ENCODE assay signal across 27 cellular contexts in genomic region chr1:87792094-87792493, GRCh38.
"Had no signal": no experiment of that assay in that cellular context is flagged by ENCODE, and none has a peak within 500 bp of the region (broad histone marks: within the 10 kb centered on the region; RNA-seq: fewer than 3 reads in every experiment).

No MANE protein-coding gene starts in this region.

- H3K27ac ChIP-seq: dorsolateral prefrontal cortex, esophagus squamous epithelium, heart right ventricle, neutrophil, ovary, prostate gland, thoracic aorta, vagina had no signal

- H3K36me3 ChIP-seq: esophagus squamous epithelium, heart right ventricle, neutrophil, ovary, prostate gland, thoracic aorta, vagina had no signal

- H3K9me3 ChIP-seq: esophagus squamous epithelium, heart right ventricle, neutrophil, ovary, prostate gland, thoracic aorta, vagina had no signal

- H3K4me1 ChIP-seq: esophagus squamous epithelium, heart right ventricle, prostate gland, vagina had no signal

- H3K27ac Mint-ChIP-seq: activated B cell treated with CpG ODN at 0.5 μM for 24 hours; activated CD4-positive, alpha-beta T cell treated with anti-CD3 and anti-CD28 coated beads for 36 hours; activated naive CD8-positive, alpha-beta T cell treated with anti-CD3 and anti-CD28 coated beads, Interleukin-2, amount 50 U/mL, for 24 hours; activated T-helper 1 cell treated with anti-CD3 and anti-CD28 coated beads, Interleukin-12 subunit alpha, Interleukin-12 subunit beta, Interleukin-2, Interleukin-4 antibody, amounts not matched to agents 30 ng/mL and 10 ng/mL and 1 ng/mL, durations not matched to agents 14 hours and 24 hours and 36 hours; brain; effector memory CD8-positive, alpha-beta T cell; memory B cell; natural killer cell treated with Interleukin-12 subunit alpha and Interleukin-12 subunit beta and Interleukin-15 and Interleukin-18, amount 100 ng/mL, for 72 hours; type B pancreatic cell had no signal

- H3K27me3 Mint-ChIP-seq: activated B cell treated with CpG ODN at 0.5 μM for 24 hours; activated CD4-positive, alpha-beta T cell treated with anti-CD3 and anti-CD28 coated beads for 36 hours; activated naive CD8-positive, alpha-beta T cell treated with anti-CD3 and anti-CD28 coated beads, Interleukin-2, amount 50 U/mL, for 24 hours; brain; memory B cell; type B pancreatic cell had no signal

- H3K4me3 ChIP-seq: dorsolateral prefrontal cortex, esophagus squamous epithelium, heart right ventricle, ovary, prostate gland, thoracic aorta, vagina had no signal

- H3K27me3 ChIP-seq: dorsolateral prefrontal cortex, esophagus squamous epithelium, heart right ventricle, neutrophil, ovary, vagina had no signal

- H3K9me3 Mint-ChIP-seq: activated B cell treated with CpG ODN at 0.5 μM for 24 hours; activated naive CD8-positive, alpha-beta T cell treated with anti-CD3 and anti-CD28 coated beads, Interleukin-2, amount 50 U/mL, for 24 hours; activated T-helper 1 cell treated with anti-CD3 and anti-CD28 coated beads, Interleukin-12 subunit alpha, Interleukin-12 subunit beta, Interleukin-2, Interleukin-4 antibody, amounts not matched to agents 30 ng/mL and 10 ng/mL and 1 ng/mL, durations not matched to agents 14 hours and 24 hours and 36 hours; brain; effector memory CD8-positive, alpha-beta T cell; memory B cell; natural killer cell treated with Interleukin-12 subunit alpha and Interleukin-12 subunit beta and Interleukin-15 and Interleukin-18, amount 100 ng/mL, for 72 hours; type B pancreatic cell had no signal

- DNase-seq: activated B cell treated with CpG ODN at 0.5 μM for 24 hours; activated CD4-positive, alpha-beta T cell treated with anti-CD3 and anti-CD28 coated beads for 36 hours; activated CD4-positive, alpha-beta T cell treated with anti-CD3 and anti-CD28 coated beads, Interleukin-2, amount 50 U/mL, for 4 hours; activated gamma-delta T cell; activated naive CD4-positive, alpha-beta T cell treated with anti-CD3 and anti-CD28 coated beads, Interleukin-2, amount 50 U/mL, for 16 hours; activated naive CD8-positive, alpha-beta T cell treated with anti-CD3 and anti-CD28 coated beads, Interleukin-2, amount 50 U/mL, for 24 hours; anterior cingulate cortex; dorsolateral prefrontal cortex; effector memory CD8-positive, alpha-beta T cell; esophagus squamous epithelium; heart right ventricle; left colon; ovary; stimulated activated CD4-positive, alpha-beta T cell treated with anti-CD3 and anti-CD28 coated beads, Interleukin-4, amount 100 ng/mL, for 24 hours; stimulated activated naive CD4-positive, alpha-beta T cell treated with Interleukin-2 at 50 U/mL for 16 hours; T-helper 9 cell had no signal

- H3K4me1 Mint-ChIP-seq: activated B cell treated with CpG ODN at 0.5 μM for 24 hours; activated CD4-positive, alpha-beta T cell treated with anti-CD3 and anti-CD28 coated beads for 36 hours; activated naive CD8-positive, alpha-beta T cell treated with anti-CD3 and anti-CD28 coated beads, Interleukin-2, amount 50 U/mL, for 24 hours had no signal

- ATAC-seq: activated CD4-positive, alpha-beta T cell treated with anti-CD3 and anti-CD28 coated beads for 36 hours; activated naive CD8-positive, alpha-beta T cell treated with anti-CD3 and anti-CD28 coated beads, Interleukin-2, amount 50 U/mL, for 24 hours; effector memory CD8-positive, alpha-beta T cell; heart right ventricle; left colon; natural killer cell treated with Interleukin-12 subunit alpha and Interleukin-12 subunit beta and Interleukin-15 and Interleukin-18, amount 100 ng/mL, for 72 hours had no signal

- H3K4me3 Mint-ChIP-seq: activated B cell treated with CpG ODN at 0.5 μM for 24 hours; activated CD4-positive, alpha-beta T cell treated with anti-CD3 and anti-CD28 coated beads for 36 hours; activated naive CD8-positive, alpha-beta T cell treated with anti-CD3 and anti-CD28 coated beads, Interleukin-2, amount 50 U/mL, for 24 hours; activated T-helper 1 cell treated with anti-CD3 and anti-CD28 coated beads, Interleukin-12 subunit alpha, Interleukin-12 subunit beta, Interleukin-2, Interleukin-4 antibody, amounts not matched to agents 30 ng/mL and 10 ng/mL and 1 ng/mL, durations not matched to agents 14 hours and 24 hours and 36 hours; brain; effector memory CD8-positive, alpha-beta T cell; memory B cell; natural killer cell treated with Interleukin-12 subunit alpha and Interleukin-12 subunit beta and Interleukin-15 and Interleukin-18, amount 100 ng/mL, for 72 hours; type B pancreatic cell had no signal

- H3K36me3 Mint-ChIP-seq: brain; memory B cell; natural killer cell treated with Interleukin-12 subunit alpha and Interleukin-12 subunit beta and Interleukin-15 and Interleukin-18, amount 100 ng/mL, for 72 hours; type B pancreatic cell had no signal

- FAIRE-seq: colon, keratinocyte had no signal
